In genomic region chr2:206693399-206694137, GRCh38 we compare ENCODE assay signal across 8 cellular contexts. TPM values are rescaled to one million over a fixed set of nuclear protein-coding genes. Genes with fewer than 3 reads are reported as not detected.
DNase-seq lines count a peak whose midpoint lies in the region; ATAC-seq, FAIRE-seq and TF ChIP-seq lines count a peak whose summit lies in the region.

No MANE protein-coding gene starts in this region.

- no peaks in the 10 kb centered on the region for H3K27me3 ChIP-seq in H1 (replicated peaks in 1 of 4; ENCODE audit: control insufficient read depth in 3 of 4, extremely low read depth in 1 of 4, insufficient read depth in 3 of 4, low read length in 3 of 4)
- H3K27me3 ChIP-seq in mesendoderm (ENCODE audit: insufficient read depth, low read length, poor library complexity), result no peaks in the 10 kb centered on the region
- H3K27me3 ChIP-seq in uterus, result no peaks in the 10 kb centered on the region

- no peaks in the 10 kb centered on the region for H3K79me1 ChIP-seq in H1 (ENCODE audit: low read depth, low read length)
- no peaks in the 10 kb centered on the region for H3K79me1 ChIP-seq in mesendoderm (ENCODE audit: low read length)

- H4K20me1 ChIP-seq in H1 (replicated peaks in 1 of 2; ENCODE audit: control insufficient read depth in 1 of 2, insufficient read depth in 2 of 2, low read length in 2 of 2), result no peaks in the 10 kb centered on the region

- H3K27ac ChIP-seq in H1 (ENCODE audit: low read depth, low read length), result no peak overlapping the region
- no peak overlapping the region for H3K27ac ChIP-seq in mesendoderm (ENCODE audit: low read depth, low read length)
- H3K27ac ChIP-seq in uterus, result no peak overlapping the region

- H4K8ac ChIP-seq in H1 (ENCODE audit: extremely low read depth, insufficient read depth, low read length), result no peak overlapping the region
- no peak overlapping the region for H4K8ac ChIP-seq in mesendoderm (ENCODE audit: low read depth, low read length)

- H3K18ac ChIP-seq in H1 (ENCODE audit: extremely low read depth, low read length) (no peak overlapping the region), mesendoderm (ENCODE audit: low read length) (no peak overlapping the region)

- no peak overlapping the region for H2AFZ ChIP-seq in H1 (ENCODE audit: low read length)

- TF ChIP-seq EP300 in H1 (IDR thresholded peaks at IDR 0.05; ENCODE audit: borderline replicate concordance in 1 of 2, low read depth in 2 of 2, low read length in 2 of 2), result no peak

- no peaks in the 10 kb centered on the region for H3K36me3 ChIP-seq in H1 (ENCODE audit: control insufficient read depth in 2 of 4, insufficient read depth in 4 of 4, low read length in 3 of 4)
- no peaks in the 10 kb centered on the region for H3K36me3 ChIP-seq in mesendoderm (ENCODE audit: control insufficient read depth, insufficient read depth, low read length)
- no peaks in the 10 kb centered on the region for H3K36me3 ChIP-seq in uterus

- no peaks in the 10 kb centered on the region; the same call in 1 of the 2 replicates for H3K23me2 ChIP-seq in H1 (ENCODE audit: low read depth, low read length)

- FAIRE-seq in H1 (lab: Jason Lieb, UNC), result peak; percentile 100

- H3K23ac ChIP-seq in H1 (ENCODE audit: insufficient read length), result no peak overlapping the region
- H3K23ac ChIP-seq in mesendoderm (ENCODE audit: low read length), result no peak overlapping the region

- H3K9ac ChIP-seq in H1 (replicated peaks in 1 of 4; ENCODE audit: extremely low read depth in 1 of 4, low read depth in 3 of 4, low read length in 3 of 4) (no peak overlapping the region), mesendoderm (ENCODE audit: low read length) (no peak overlapping the region)

- H4K91ac ChIP-seq in H1 (replicated peaks; ENCODE audit: insufficient read length, low read length), result no peak overlapping the region

- H3K79me2 ChIP-seq in H1 (ENCODE audit: control insufficient read depth in 1 of 2, insufficient read depth in 2 of 2, low read length in 2 of 2) (no peaks in the 10 kb centered on the region), mesendoderm (ENCODE audit: control insufficient read depth, insufficient read depth, low read length) (no peaks in the 10 kb centered on the region)

- H2BK20ac ChIP-seq in H1 (ENCODE audit: low read length), result no peak overlapping the region

- H3K4ac ChIP-seq in H1 (replicated peaks; ENCODE audit: insufficient read length, low read depth, low read length) (no peak overlapping the region), mesendoderm (ENCODE audit: low read depth, low read length) (no peak overlapping the region)

- H3K9me3 ChIP-seq in H1 (ENCODE audit: insufficient read depth in 2 of 2, low read depth in 1 of 2, low read length in 1 of 2) (no peaks in the 10 kb centered on the region), uterus (no peaks in the 10 kb centered on the region)

- no peaks in the 10 kb centered on the region for H3K4me1 ChIP-seq in H1 (replicated peaks in 1 of 4; ENCODE audit: control insufficient read depth in 3 of 4, insufficient read depth in 4 of 4, low read length in 3 of 4)
- H3K4me1 ChIP-seq in mesendoderm (ENCODE audit: control insufficient read depth, low read depth, low read length), result no peaks in the 10 kb centered on the region
- H3K4me1 ChIP-seq in uterus, result no peaks in the 10 kb centered on the region

- no peak overlapping the region for H3K14ac ChIP-seq in H1 (ENCODE audit: insufficient read length)

- H2BK120ac ChIP-seq in H1 (replicated peaks; ENCODE audit: low read depth, low read length) (no peak overlapping the region), mesendoderm (ENCODE audit: low read depth, low read length) (no peak overlapping the region)

- no peak overlapping the region for H3K4me3 ChIP-seq in NB4 (ENCODE audit: low read depth, low read length)
- no peak overlapping the region for H3K4me3 ChIP-seq in H1 (ENCODE audit: extremely low read depth in 1 of 4, insufficient read depth in 2 of 4, low read depth in 3 of 4, low read length in 4 of 4)
- no peak overlapping the region for H3K4me3 ChIP-seq in mesendoderm (ENCODE audit: low read length)
- H3K4me3 ChIP-seq in uterus, result no peak overlapping the region

- H2BK12ac ChIP-seq in H1 (ENCODE audit: low read depth, low read length), result no peak overlapping the region

- no peak overlapping the region for H3K56ac ChIP-seq in H1 (replicated peaks; ENCODE audit: insufficient read length, low read depth, low read length)
- no peak overlapping the region for H3K56ac ChIP-seq in mesendoderm (ENCODE audit: low read length)

- CTCF ChIA-PET in H1 (lab: Charles Lee; ENCODE audit: partially characterized antibody), result interaction anchor here (2.4 to 6.6 kb wide), 2 partner anchors 10 to 88 kb away, joined by 9 to 78 read pairs; no protein-coding TSS in a partner anchor

- peak; percentile 90 to 96 for TF ChIP-seq RAD21 in H1 (IDR thresholded peaks at IDR 0.05 in 1 of 2, conservative IDR thresholded peaks at IDR 0.05 in 1 of 2; ENCODE audit: low read depth in 2 of 2, low read length in 2 of 2)

- 46% methylated on average over 5 of the region's 5 CpGs; no CpG with 5 or more reads in 1 of the 2 experiments for WGBS in H1 (ENCODE audit: extremely low coverage in 1 of 2, insufficient coverage in 1 of 2, insufficient read length in 1 of 2, insufficient replicate concordance in 2 of 2, low coverage in 1 of 2, low lambda C conversion rate in 2 of 2, missing lambda C conversion rate in 1 of 2), 2 experiments
- no CpG with 5 or more reads among the region's 5 CpGs for WGBS in mesendoderm (ENCODE audit: extremely low coverage, insufficient coverage, low lambda C conversion rate)

- no peak overlapping the region for H2BK5ac ChIP-seq in H1 (ENCODE audit: low read depth, low read length)
- no peak overlapping the region for H2BK5ac ChIP-seq in mesendoderm (ENCODE audit: low read length)

- H2AK5ac ChIP-seq in H1 (ENCODE audit: low read depth, low read length) (no peak overlapping the region), mesendoderm (ENCODE audit: low read length) (no peak overlapping the region)

- H3K4me2 ChIP-seq in H1 (ENCODE audit: insufficient read depth in 1 of 2, low read depth in 2 of 2, low read length in 2 of 2) (no peak overlapping the region), mesendoderm (ENCODE audit: low read length) (no peak overlapping the region)

- DNase-seq in DMS 273 (lab: John Stamatoyannopoulos, UW; ENCODE audit: unreplicated experiment) (peak; percentile 80), DMS 273 treated with DMSO at 0.1 percent for 48 hours (lab: John Stamatoyannopoulos, UW) (no peak), NB4 (ENCODE audit: low read depth) (peak; percentile 75), H1 (ENCODE audit: low read depth in 1 of 2, low spot score in 2 of 2) (peak; percentile 7 to 50), mesendoderm (peak; percentile 82), uterus (peak in 1 of 2 donors; percentile 21)

- peak; percentile 77 for ATAC-seq in GM21529 (IDR thresholded peaks at IDR 0.05; ENCODE audit: unreplicated experiment)
- ATAC-seq in SK-N-SH treated with all-trans-retinoic acid at 6 μM for 48 hours, result peak; percentile 91

- TF ChIP-seq POLR2A in NB4 (IDR thresholded peaks at IDR 0.05; ENCODE audit: extremely low read depth, insufficient read length) (no peak), H1 (IDR thresholded peaks at IDR 0.05; ENCODE audit: control extremely low read depth in 1 of 2, low read depth in 2 of 2, low read length in 2 of 2) (no peak), uterus (IDR thresholded peaks at IDR 0.05) (no peak)

- H2BK15ac ChIP-seq in H1 (ENCODE audit: low read length) (no peak overlapping the region), mesendoderm (replicated peaks; ENCODE audit: low read depth) (no peak overlapping the region)

- intact Hi-C loops in uterus (cut with DNase I; ENCODE audit: low total_unique reads), result loop anchor here (10.0 kb wide), 1 partner anchor 781 kb away; no protein-coding TSS in a partner anchor

- TF ChIP-seq CTCF in NB4 (IDR thresholded peaks at IDR 0.05; ENCODE audit: low read depth, low read length) (peak; percentile 48), H1 (IDR thresholded peaks at IDR 0.05; ENCODE audit: control extremely low read depth in 1 of 3, insufficient read depth in 1 of 3, low read depth in 1 of 3, low read length in 3 of 3) (peak in 2 of 3 experiments; percentile 70 to 76; a peak in 3 of 4 replicates), uterus (IDR thresholded peaks at IDR 0.05) (peak; percentile 42 to 64 (median 56))

- no peak overlapping the region for H4K5ac ChIP-seq in H1 (ENCODE audit: insufficient read length, low read depth, low read length)
- H4K5ac ChIP-seq in mesendoderm (ENCODE audit: low read length), result no peak overlapping the region

- POLR2A ChIA-PET in H1 (lab: Charles Lee; ENCODE audit: partially characterized antibody), result no interaction called here

TF ChIP-seq in H1, 55 proteins besides CTCF, POLR2A, EP300 and RAD21 (continues in another document):
- TF ChIP-seq NRF1 (IDR thresholded peaks at IDR 0.05; ENCODE audit: low read depth, low read length) (no peak), ASH2L (IDR thresholded peaks at IDR 0.05; ENCODE audit: low read length) (no peak), SIN3A (conservative IDR thresholded peaks at IDR 0.05 in 1 of 2, IDR thresholded peaks at IDR 0.05 in 1 of 2; ENCODE audit: low read depth in 1 of 2, low read length in 2 of 2) (no peak), NANOG (IDR thresholded peaks at IDR 0.05; ENCODE audit: insufficient read depth, low read depth, low read length, poor library complexity, severe bottlenecking) (no peak)

RNA-seq across cellular contexts. Expression of gene DYTN, which starts 24.6 kb away (rescaled TPM):
- total RNA-seq in H1 (2021; fragmentation: NEBNext Ultra II Directional; extraction: Animal tissue kit (Norgen Biotek cat#: 25700)), result not detected in 2 replicates
- not detected in 2 replicates for polyA plus RNA-seq in H1 (2011; rRNA removed)
- not detected for polyA plus RNA-seq in H1 (2011; cell fraction: cytosol; rRNA removed)
- not detected for polyA plus RNA-seq in H1 (2011; cell fraction: nucleus; rRNA removed)
- not detected in 4 replicates for polyA plus RNA-seq in H1 (2012, experiment 1 of 2)
- not detected for polyA plus RNA-seq in H1 (2012, experiment 2 of 2)
- not detected for polyA plus RNA-seq in H1 (2013, experiment 1 of 2)
- not detected for polyA plus RNA-seq in H1 (2013, experiment 2 of 2)
- polyA minus RNA-seq in H1 (2011; rRNA and poly(A)+ RNA removed), result 0.10 TPM in 1 of 2 replicates, not detected in the other
- polyA minus RNA-seq in H1 (2011; cell fraction: cytosol; rRNA and poly(A)+ RNA removed), result not detected
- not detected for polyA minus RNA-seq in H1 (2011; cell fraction: nucleus; rRNA and poly(A)+ RNA removed)
- polyA plus RNA-seq in mesendoderm (2013, experiment 1 of 2), result not detected
- polyA plus RNA-seq in mesendoderm (2013, experiment 2 of 2), result not detected
- total RNA-seq in uterus, result not detected

RNA-seq across cellular contexts. Expression of gene FAM237A, which starts 51.3 kb away (rescaled TPM):
- not detected in 2 replicates for total RNA-seq in H1 (2021; fragmentation: NEBNext Ultra II Directional; extraction: Animal tissue kit (Norgen Biotek cat#: 25700))
- polyA plus RNA-seq in H1 (2011; rRNA removed), result not detected in 2 replicates
- polyA plus RNA-seq in H1 (2011; cell fraction: cytosol; rRNA removed), result not detected
- not detected for polyA plus RNA-seq in H1 (2011; cell fraction: nucleus; rRNA removed)
- not detected in 4 replicates for polyA plus RNA-seq in H1 (2012, experiment 1 of 2)
- not detected for polyA plus RNA-seq in H1 (2012, experiment 2 of 2)
- not detected for polyA plus RNA-seq in H1 (2013, experiment 1 of 2)
- polyA plus RNA-seq in H1 (2013, experiment 2 of 2), result not detected
- not detected in 2 replicates for polyA minus RNA-seq in H1 (2011; rRNA and poly(A)+ RNA removed)
- polyA minus RNA-seq in H1 (2011; cell fraction: cytosol; rRNA and poly(A)+ RNA removed), result not detected
- not detected for polyA minus RNA-seq in H1 (2011; cell fraction: nucleus; rRNA and poly(A)+ RNA removed)
- polyA plus RNA-seq in mesendoderm (2013, experiment 1 of 2), result not detected
- polyA plus RNA-seq in mesendoderm (2013, experiment 2 of 2), result not detected
- not detected for total RNA-seq in uterus
